ENCODE assay signal across 14 cellular contexts in the genomic region with DNA sequence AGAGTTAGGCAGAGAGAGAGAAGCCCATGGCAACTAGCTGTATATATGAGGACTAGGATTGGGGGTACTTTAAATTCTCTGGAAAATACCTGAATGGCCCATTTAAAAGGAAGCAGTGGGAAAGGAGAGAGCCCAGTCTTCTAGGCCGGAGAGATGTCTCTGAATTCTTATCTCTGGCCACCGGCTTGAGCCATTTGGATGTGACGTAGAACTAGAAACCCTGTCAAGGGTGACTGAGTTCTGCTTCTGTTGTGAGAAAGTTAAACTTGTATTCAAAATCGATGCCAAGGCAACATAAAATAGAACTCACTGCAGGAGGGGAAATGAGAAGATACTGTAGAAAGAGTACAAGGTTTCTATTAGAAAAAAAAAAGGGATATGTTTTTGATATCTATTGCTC. TPM values are rescaled to one million over a fixed set of nuclear protein-coding genes. Genes with fewer than 3 reads are reported as not detected.
DNase-seq lines count a peak whose midpoint lies in the region; ATAC-seq and TF ChIP-seq lines count a peak whose summit lies in the region.
"Had no signal": no experiment of that assay in that cellular context is flagged by ENCODE, and none has a peak within 500 bp of the region (broad histone marks: within the 10 kb centered on the region; RNA-seq: fewer than 3 reads in every experiment).

No MANE protein-coding gene starts in this region.

- no peaks in the 10 kb centered on the region for H3K27me3 Mint-ChIP-seq in activated CD4-positive, alpha-beta memory T cell treated with anti-CD3 and anti-CD28 coated beads, Interleukin-2, amount 10 ng/mL, durations not matched to agents 7 days and 5 days

- ATAC-seq in GM18502 (IDR thresholded peaks at IDR 0.05; ENCODE audit: poor library complexity, unreplicated experiment) (peak; percentile 86), HG03064 (IDR thresholded peaks at IDR 0.05; ENCODE audit: low read depth, unreplicated experiment) (peak; percentile 89)
- ATAC-seq: heart left ventricle had no signal

- peak overlapping the region; percentile 58 for H3K27ac Mint-ChIP-seq in activated CD4-positive, alpha-beta memory T cell treated with anti-CD3 and anti-CD28 coated beads, Interleukin-2, amount 10 ng/mL, durations not matched to agents 7 days and 5 days

- CTCF ChIA-PET in activated CD4-positive, alpha-beta memory T cell treated with anti-CD3 and anti-CD28 coated beads, Interleukin-2, amount 10 ng/mL, durations not matched to agents 7 days and 5 days (lab: Charles Lee), result interaction anchor here (2.0 to 15.3 kb wide), 3 partner anchors 12 to 42 kb away, joined by 7 to 178 read pairs (median 10); no protein-coding TSS in a partner anchor

- peaks cover 24% of the 10 kb centered on the region for H3K9me3 Mint-ChIP-seq in activated CD4-positive, alpha-beta memory T cell treated with anti-CD3 and anti-CD28 coated beads, Interleukin-2, amount 10 ng/mL, durations not matched to agents 7 days and 5 days

- DNase-seq in GM20000 (ENCODE audit: low spot score), result peak; percentile 44
- no peak for DNase-seq in activated CD4-positive, alpha-beta memory T cell treated with anti-CD3 and anti-CD28 coated beads, Interleukin-2, amount 10 ng/mL, durations not matched to agents 7 days and 5 days
- no peak for DNase-seq in T-helper 1 cell
- no peak for DNase-seq in RPMI8226
- no peak for DNase-seq in GF-D8 (lab: John Stamatoyannopoulos, UW)
- DNase-seq in Ammon's horn (ENCODE audit: low spot score), result no peak
- DNase-seq: colonic mucosa, heart left ventricle, NCI-H1694, spleen, tibial artery had no signal

- H3K36me3 Mint-ChIP-seq in activated CD4-positive, alpha-beta memory T cell treated with anti-CD3 and anti-CD28 coated beads, Interleukin-2, amount 10 ng/mL, durations not matched to agents 7 days and 5 days (ENCODE audit: low read depth), result peaks cover 26% of the 10 kb centered on the region

- TF ChIP-seq CTCF in GM20000 (IDR thresholded peaks at IDR 0.05; ENCODE audit: extremely low read depth, missing control alignments), result no peak

- H3K4me3 Mint-ChIP-seq in activated CD4-positive, alpha-beta memory T cell treated with anti-CD3 and anti-CD28 coated beads, Interleukin-2, amount 10 ng/mL, durations not matched to agents 7 days and 5 days, result no peak overlapping the region

- peaks cover 74% of the 10 kb centered on the region for H3K4me1 Mint-ChIP-seq in activated CD4-positive, alpha-beta memory T cell treated with anti-CD3 and anti-CD28 coated beads, Interleukin-2, amount 10 ng/mL, durations not matched to agents 7 days and 5 days

- POLR2A ChIA-PET in activated CD4-positive, alpha-beta memory T cell treated with anti-CD3 and anti-CD28 coated beads, Interleukin-2, amount 10 ng/mL, durations not matched to agents 7 days and 5 days (lab: Charles Lee), result interaction anchor here (0.6 to 3.2 kb wide), 4 partner anchors 12 to 31 kb away, joined by 3 to 15 read pairs (median 3); a partner anchor contains a TSS

RNA-seq across cellular contexts. Expression of a gene that starts 6.3 kb away (rescaled TPM):
- 100 to 1,000 TPM; 502 to 518 TPM for total RNA-seq in activated CD4-positive, alpha-beta memory T cell treated with anti-CD3 and anti-CD28 coated beads, Interleukin-2, amount 10 ng/mL, durations not matched to agents 7 days and 5 days

RNA-seq across cellular contexts. Expression of a gene that starts 27.8 kb away (rescaled TPM):
- total RNA-seq in activated CD4-positive, alpha-beta memory T cell treated with anti-CD3 and anti-CD28 coated beads, Interleukin-2, amount 10 ng/mL, durations not matched to agents 7 days and 5 days, result under 1 TPM; 0.48 to 0.73 TPM
- total RNA-seq: SJSA1 had no signal

RNA-seq across cellular contexts. Expression of a gene that starts 31.2 kb away (rescaled TPM):
- total RNA-seq in activated CD4-positive, alpha-beta memory T cell treated with anti-CD3 and anti-CD28 coated beads, Interleukin-2, amount 10 ng/mL, durations not matched to agents 7 days and 5 days, result 100 to 1,000 TPM; 117 to 122 TPM

RNA-seq across cellular contexts. Expression of a gene that starts 35.1 kb away (rescaled TPM):
- total RNA-seq in activated CD4-positive, alpha-beta memory T cell treated with anti-CD3 and anti-CD28 coated beads, Interleukin-2, amount 10 ng/mL, durations not matched to agents 7 days and 5 days, result not detected
- total RNA-seq: colonic mucosa, heart left ventricle, SJSA1, spleen had no signal

RNA-seq across cellular contexts. Expression of a gene that starts 59.0 kb away (rescaled TPM):
- under 1 TPM in 1 of 2 experiments, not detected in 1; 0.10 TPM for total RNA-seq in activated CD4-positive, alpha-beta memory T cell treated with anti-CD3 and anti-CD28 coated beads, Interleukin-2, amount 10 ng/mL, durations not matched to agents 7 days and 5 days
- total RNA-seq: colonic mucosa, SJSA1 had no signal
